Comparison of ENCODE assay signal across 13 cellular contexts in genomic region chr2:227848586-227848985, GRCh38. TPM values are rescaled to one million over a fixed set of nuclear protein-coding genes. Genes with fewer than 3 reads are reported as not detected.
DNase-seq lines count a peak whose midpoint lies in the region; ATAC-seq and TF ChIP-seq lines count a peak whose summit lies in the region.
"Had no signal": no experiment of that assay in that cellular context is flagged by ENCODE, and none has a peak within 500 bp of the region (broad histone marks: within the 10 kb centered on the region; RNA-seq: fewer than 3 reads in every experiment).

No MANE protein-coding gene starts in this region.

- H3K4me3 ChIP-seq in ACC112 (ENCODE audit: low read depth, low read length) (no peak overlapping the region), tibial nerve (no peak overlapping the region), stomach (no peak overlapping the region)

- no peaks in the 10 kb centered on the region for H3K79me2 ChIP-seq in ACC112 (ENCODE audit: control insufficient read depth, insufficient read depth, low read length, unreplicated experiment)

- ATAC-seq in GM18520 (IDR thresholded peaks at IDR 0.05; ENCODE audit: unreplicated experiment) (peak; percentile 47), HG03025 (IDR thresholded peaks at IDR 0.05; ENCODE audit: low FRiP score, unreplicated experiment) (peak; percentile 70)
- peak; percentile 92 for ATAC-seq in effector memory CD8-positive, alpha-beta T cell (replicated peaks)

- no peak for TF ChIP-seq CTCF in tibial nerve (IDR thresholded peaks at IDR 0.05)
- no peak for TF ChIP-seq CTCF in stomach (IDR thresholded peaks at IDR 0.05)

- no peaks in the 10 kb centered on the region for H3K36me3 ChIP-seq in ACC112 (ENCODE audit: insufficient read depth, low read length)
- no peaks in the 10 kb centered on the region for H3K36me3 ChIP-seq in tibial nerve
- no peaks in the 10 kb centered on the region for H3K36me3 ChIP-seq in stomach

- H3K4me1 ChIP-seq in ACC112 (ENCODE audit: control insufficient read depth, insufficient read depth, low read length, unreplicated experiment) (peaks cover 40% of the 10 kb centered on the region), tibial nerve (peaks cover 0 to 12% (median 0%) of the 10 kb centered on the region in 4 donors), stomach (no peaks in the 10 kb centered on the region)

- peaks cover 13% of the 10 kb centered on the region for H3K36me3 Mint-ChIP-seq in effector memory CD8-positive, alpha-beta T cell (ENCODE audit: insufficient read depth)

- peak in 2 of 3 experiments; percentile 25 to 27 for DNase-seq in effector memory CD8-positive, alpha-beta T cell
- no peak for DNase-seq in COLO668 (lab: John Stamatoyannopoulos, UW; ENCODE audit: unreplicated experiment)
- no peak for DNase-seq in tibial nerve (ENCODE audit: low spot score in 2 of 2)
- DNase-seq in stomach = no peak
- no peak for DNase-seq in hippocampal formation (lab: John Stamatoyannopoulos, UW)
- DNase-seq: activated effector memory CD4-positive, alpha-beta T cell treated with anti-CD3 and anti-CD28 coated beads, Interleukin-2, amount 50 U/mL, for 16 hours; dermis blood vessel endothelial cell; NCI-H226; T-helper 1 cell had no signal

- H3K27me3 ChIP-seq in ACC112 (ENCODE audit: insufficient read depth, low read length) (no peaks in the 10 kb centered on the region), tibial nerve (no peaks in the 10 kb centered on the region), stomach (no peaks in the 10 kb centered on the region)

- no peak overlapping the region for H2AFZ ChIP-seq in ACC112 (ENCODE audit: low read length, unreplicated experiment)

- peak overlapping the region; percentile 12; the same call in 1 of the 2 replicates for H3K27ac ChIP-seq in ACC112 (ENCODE audit: low read depth, low read length)
- H3K27ac ChIP-seq in tibial nerve = peak overlapping the region in 1 of 4 donors; percentile 34
- H3K27ac ChIP-seq in stomach = peak overlapping the region in 1 of 5 donors; percentile 51
- H3K27ac ChIP-seq: C4-2B had no signal

- no peak for TF ChIP-seq POLR2A in tibial nerve (IDR thresholded peaks at IDR 0.05)
- no peak for TF ChIP-seq POLR2A in stomach (IDR thresholded peaks at IDR 0.05)

- 69 to 77% methylated on average over 4 of the region's 4 CpGs for WGBS in tibial nerve, 2 donors
- 49 to 71% (median 60%) methylated on average over 4 of the region's 4 CpGs for WGBS in stomach, 5 donors

- intact Hi-C loops in stomach (cut with DNase I; ENCODE audit: low total_unique reads) = no loop called here

- H3K27ac Mint-ChIP-seq in effector memory CD8-positive, alpha-beta T cell = peak overlapping the region; percentile 39 to 77

- H3K9me3 Mint-ChIP-seq in effector memory CD8-positive, alpha-beta T cell = no peaks in the 10 kb centered on the region

- TF ChIP-seq EP300 in tibial nerve (IDR thresholded peaks at IDR 0.05) (no peak), stomach (IDR thresholded peaks at IDR 0.05) (no peak)

- peaks cover 0 to 9% of the 10 kb centered on the region in 2 donors for H3K4me1 Mint-ChIP-seq in effector memory CD8-positive, alpha-beta T cell (ENCODE audit: low read depth in 2 of 2)

- H3K27me3 Mint-ChIP-seq in effector memory CD8-positive, alpha-beta T cell = no peaks in the 10 kb centered on the region

- peak overlapping the region; percentile 6 to 43 for H3K4me3 Mint-ChIP-seq in effector memory CD8-positive, alpha-beta T cell

- H3K9me3 ChIP-seq in tibial nerve (no peaks in the 10 kb centered on the region), stomach (no peaks in the 10 kb centered on the region)

RNA-seq across cellular contexts. Expression of gene DAW1, which starts 22.8 kb away (rescaled TPM):
- total RNA-seq in tibial nerve (under 1 TPM in 2 of 4 donors, not detected in 2; 0.30 to 0.59 TPM), stomach (not detected)
- polyA plus RNA-seq in stomach = under 1 TPM in 1 of 3 donors, not detected in 2; 0.25 TPM
- total RNA-seq: dermis blood vessel endothelial cell had no signal

RNA-seq across cellular contexts. Expression of gene CCL20, which starts 34.9 kb away (rescaled TPM):
- total RNA-seq in tibial nerve (not detected), stomach (10 to 100 TPM in 1 of 5 donors, 1 to 10 TPM in 2, not detected in 2; 1.8 to 14.6 (median 8.7) TPM)
- polyA plus RNA-seq in stomach = 10 to 100 TPM in 2 of 3 donors, 1 to 10 TPM in 1; 8.6 to 75.8 (median 34.4) TPM

Comparison
In these comparisons a context has a peak if more than half of its experiments do, and no peak if none do; other contexts are left out.
1. DNase-seq: peak in effector memory CD8-positive, alpha-beta T cell (2 of 3); none in COLO668 (single experiment), tibial nerve (0 of 2), stomach (single experiment) and hippocampal formation (0 of 2).
2. Peak in every context shown above with its lines, with median percentiles within 50 percentile points of each other: ATAC-seq.